25 cellular contexts compared by ENCODE assay signal in the genomic region with DNA sequence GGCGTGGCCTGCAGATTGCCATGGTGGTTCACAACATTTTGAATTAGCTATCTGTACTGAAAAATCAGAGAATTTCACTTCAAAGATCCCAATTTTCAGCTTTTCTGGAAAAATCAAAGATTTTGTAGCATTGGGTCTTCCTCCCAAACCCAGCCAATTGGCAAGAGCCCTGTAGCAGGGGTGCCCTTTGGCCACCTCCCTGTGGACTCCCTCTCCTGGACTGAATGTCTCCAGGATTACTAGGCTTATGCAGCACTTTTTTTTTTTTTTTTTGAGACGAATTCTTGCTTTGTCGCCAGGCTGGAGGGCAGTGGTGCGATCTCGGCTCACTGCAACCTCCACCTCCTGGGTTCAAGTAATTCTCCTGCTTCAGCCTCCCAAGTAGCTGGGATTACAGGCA. TPM values are rescaled to one million over a fixed set of nuclear protein-coding genes. Genes with fewer than 3 reads are reported as not detected.
DNase-seq lines count a peak whose midpoint lies in the region; ATAC-seq, FAIRE-seq and TF ChIP-seq lines count a peak whose summit lies in the region.
"Had no signal": no experiment of that assay in that cellular context is flagged by ENCODE, and none has a peak within 500 bp of the region (broad histone marks: within the 10 kb centered on the region; RNA-seq: fewer than 3 reads in every experiment).

No MANE protein-coding gene starts in this region.

- peaks cover 0 to 66% (median 36%) of the 10 kb centered on the region in 4 donors for H3K36me3 ChIP-seq in right lobe of liver
- peaks cover 21 to 61% of the 10 kb centered on the region in 2 experiments for H3K36me3 ChIP-seq in HepG2 (replicated peaks in 1 of 2; ENCODE audit: control insufficient read depth in 1 of 2, insufficient read depth in 2 of 2, low read length in 2 of 2)
- H3K36me3 ChIP-seq in adipocyte (ENCODE audit: control insufficient read depth, insufficient read depth, low read length, severe bottlenecking) = peaks cover 75% of the 10 kb centered on the region

- H2AFZ ChIP-seq in HepG2 (ENCODE audit: low read length) = no peak overlapping the region
- H2AFZ ChIP-seq: GM23338 had no signal

- H3K4me1 ChIP-seq in right lobe of liver (peaks cover 0 to 15% (median 5%) of the 10 kb centered on the region in 4 donors), HepG2 (ENCODE audit: insufficient read depth, low read length) (peaks cover 18% of the 10 kb centered on the region), adipocyte (ENCODE audit: control insufficient read depth, insufficient read depth, low read length) (peaks cover 40% of the 10 kb centered on the region)

- POLR2A ChIA-PET in HepG2 (lab: Yijun Ruan, JAX) = no interaction called here

- CTCF ChIA-PET in HepG2 (lab: Yijun Ruan, JAX; ENCODE audit: low intra/inter-chr PET ratio, low total read pairs) = no interaction called here

- WGBS in right lobe of liver (ENCODE audit: insufficient coverage, low coverage, low lambda C conversion rate, missing lambda C conversion rate) = 42% methylated on average over 3 of the region's 5 CpGs
- 85% methylated on average over 5 of the region's 5 CpGs for WGBS in HepG2 (ENCODE audit: low lambda C conversion rate)

- no peak overlapping the region for H3K4me2 ChIP-seq in HepG2 (ENCODE audit: low read depth, low read length)
- H3K4me2 ChIP-seq: A549, GM23338 had no signal

- H3K27ac ChIP-seq in right lobe of liver (peak overlapping the region in 1 of 3 donors; percentile 24), HepG2 (ENCODE audit: extremely low read length, insufficient read depth, low read length) (no peak overlapping the region)
- H3K27ac ChIP-seq: 22Rv1 had no signal

- H3K27me3 ChIP-seq in right lobe of liver (no peaks in the 10 kb centered on the region), HepG2 (ENCODE audit: control insufficient read depth in 1 of 2, insufficient read depth in 2 of 2, low read length in 2 of 2) (no peaks in the 10 kb centered on the region), adipocyte (replicated peaks; ENCODE audit: control insufficient read depth, insufficient read depth, low read length) (no peaks in the 10 kb centered on the region)

- intact Hi-C loops in right lobe of liver (cut with DNase I) (loop anchor here in 1 of 2 donors (10.0 kb wide), 1 partner anchor 83 kb away; no protein-coding TSS in a partner anchor), HepG2 (cut with micrococcal nuclease; ENCODE audit: unreplicated experiment) (no loop called here)

- no peak for TF ChIP-seq RAD21 in HepG2 (CRISPR knock-in tag; IDR thresholded peaks at IDR 0.05)

- no peak for TF ChIP-seq CTCF in right lobe of liver (IDR thresholded peaks at IDR 0.05)
- TF ChIP-seq CTCF in HepG2 (CRISPR knock-in tag; IDR thresholded peaks at IDR 0.05) = no peak

- BruUV-seq in HepG2 (replicated peaks; lab: Mats Ljungman, UMichigan) = no TSS peak

- H4K20me1 ChIP-seq in HepG2 (ENCODE audit: insufficient read depth, low read length) = no peaks in the 10 kb centered on the region

- H3K9ac ChIP-seq in HepG2 (ENCODE audit: insufficient read depth, low read depth, low read length) (no peak overlapping the region), adipocyte (ENCODE audit: low read length) (peak overlapping the region; percentile 34)

- ATAC-seq in right lobe of liver (peak in 3 of 4 donors; percentile 48 to 69 (median 53)), HepG2 (no peak), left lobe of liver (peak; percentile 72), HG03432 (IDR thresholded peaks at IDR 0.05; ENCODE audit: unreplicated experiment) (no peak)
- ATAC-seq: A549, GM23338 had no signal

- TF ChIP-seq POLR2A in right lobe of liver (IDR thresholded peaks at IDR 0.05) (no peak), HepG2 (IDR thresholded peaks at IDR 0.05; ENCODE audit: insufficient read depth in 1 of 2, low read depth in 2 of 2, low read length in 2 of 2) (no peak), H54 (IDR thresholded peaks at IDR 0.05; ENCODE audit: low read depth, low read length) (no peak)

- H3K9me3 ChIP-seq in right lobe of liver (no peaks in the 10 kb centered on the region), HepG2 (ENCODE audit: low read length) (no peaks in the 10 kb centered on the region), adipocyte (ENCODE audit: control insufficient read depth, low read length) (peaks cover 4% of the 10 kb centered on the region)
- H3K9me3 ChIP-seq: A549, HAP-1 had no signal

- no peak for DNase-seq in right lobe of liver
- DNase-seq in HepG2 (ENCODE audit: low spot score) = no peak
- no peak for DNase-seq in adipocyte (ENCODE audit: low read depth)
- DNase-seq in left lobe of liver (ENCODE audit: low spot score) = no peak
- DNase-seq in middle frontal gyrus (ENCODE audit: extremely low spot score, low spot score) = no peak
- DNase-seq in H54 (ENCODE audit: insufficient read length, low spot score) = no peak
- DNase-seq in 8988T = no peak
- DNase-seq: ACHN; C1 segment of cervical spinal cord; Calu3; CD4-positive, alpha-beta memory T cell; COR-L47; DMS53; DMS79 treated with DMSO at 0.1 percent for 48 hours; GF-D8 had no signal

- H3K4me3 ChIP-seq in right lobe of liver (no peak overlapping the region), HepG2 (replicated peaks in 1 of 3; ENCODE audit: insufficient read depth in 1 of 3, low read depth in 2 of 3, low read length in 3 of 3) (no peak overlapping the region), adipocyte (ENCODE audit: low read length) (no peak overlapping the region)
- H3K4me3 ChIP-seq: A549, GM23338, HAP-1 had no signal

- FAIRE-seq in HepG2 (lab: Jason Lieb, UNC) (no peak), H54 (lab: Jason Lieb, UNC) (no peak)
- FAIRE-seq: A549, GM12891, GM18507 had no signal

- TF ChIP-seq EP300 in HepG2 (IDR thresholded peaks at IDR 0.05; ENCODE audit: low read depth in 2 of 2, low read length in 2 of 2) (no peak), HepG2 (CRISPR knock-in tag; IDR thresholded peaks at IDR 0.05; ENCODE audit: borderline replicate concordance) (no peak)

- H3K79me2 ChIP-seq in HepG2 (ENCODE audit: insufficient read depth, low read length) = no peaks in the 10 kb centered on the region

- in situ Hi-C loops in HepG2 (cut with HindIII; ENCODE audit: extremely low pct_ligation_motif_present, low pct_unique_long_range_greater_than_20kb) = no loop called here

RNA-seq across cellular contexts. Expression of a gene that starts 9.7 kb away (rescaled TPM):
- total RNA-seq in right lobe of liver (10 to 100 TPM; 20.0 to 56.4 (median 28.4) TPM), HepG2 (2016; rRNA removed; fragmentation: Illumina TruSeq; extraction: Trizol) (61.1 and 73.9 TPM in 2 replicates), left lobe of liver (25.8 TPM)
- 14.7 and 17.8 TPM in 2 replicates for total RNA-seq in HepG2 (2016; cell fraction: cytosol; rRNA removed; fragmentation: Illumina TruSeq; extraction: Trizol; ENCODE audit: low read depth)
- total RNA-seq in HepG2 (2016; cell fraction: insoluble cytoplasmic fraction; rRNA removed; fragmentation: Illumina TruSeq; extraction: Trizol) = 63.0 and 75.8 TPM in 2 replicates
- 38.8 and 40.2 TPM in 2 replicates for total RNA-seq in HepG2 (2016; cell fraction: membrane; rRNA removed; fragmentation: Illumina TruSeq; extraction: Trizol)
- 22.0 and 27.1 TPM in 2 replicates for total RNA-seq in HepG2 (2016; cell fraction: nucleus; rRNA removed; fragmentation: Illumina TruSeq; extraction: Trizol)
- polyA plus RNA-seq in HepG2 (2011; rRNA removed) = 41.4 and 53.5 TPM in 2 replicates
- polyA plus RNA-seq in HepG2 (2011; cell fraction: cytosol; rRNA removed) = 57.2 and 69.0 TPM in 2 replicates
- 31.9 and 34.9 TPM in 2 replicates for polyA plus RNA-seq in HepG2 (2011; cell fraction: nucleus; rRNA removed)
- 23.2 and 36.0 TPM in 2 replicates for polyA plus RNA-seq in HepG2 (2012)
- 21.2 and 23.3 TPM in 2 replicates for polyA plus RNA-seq in HepG2 (2016; cell fraction: cytosol; fragmentation: Illumina TruSeq; extraction: Trizol; ENCODE audit: low read depth)
- polyA plus RNA-seq in HepG2 (2016; cell fraction: insoluble cytoplasmic fraction; fragmentation: Illumina TruSeq; extraction: Trizol; ENCODE audit: low read depth) = 65.4 and 77.3 TPM in 2 replicates
- 29.7 and 32.9 TPM in 2 replicates for polyA plus RNA-seq in HepG2 (2016; cell fraction: membrane; fragmentation: Illumina TruSeq; extraction: Trizol; ENCODE audit: low read depth)
- polyA plus RNA-seq in HepG2 (2016; cell fraction: nucleus; fragmentation: Illumina TruSeq; extraction: Trizol; ENCODE audit: insufficient read depth, low read depth) = 33.3 and 37.2 TPM in 2 replicates
- 23.4 and 46.9 TPM in 2 replicates for polyA minus RNA-seq in HepG2 (2011; rRNA and poly(A)+ RNA removed; ENCODE audit: low replicate concordance)
- polyA minus RNA-seq in HepG2 (2011; cell fraction: cytosol; rRNA and poly(A)+ RNA removed) = 18.2 and 20.5 TPM in 2 replicates
- polyA minus RNA-seq in HepG2 (2011; cell fraction: nucleus; rRNA and poly(A)+ RNA removed) = 13.0 and 21.1 TPM in 2 replicates

RNA-seq across cellular contexts. Expression of a gene that starts 20.1 kb away (rescaled TPM):
- total RNA-seq in right lobe of liver = 1 to 10 TPM; 1.0 to 6.2 (median 2.4) TPM
- 0.07 and 0.42 TPM in 2 replicates for total RNA-seq in HepG2 (2016; rRNA removed; fragmentation: Illumina TruSeq; extraction: Trizol)
- total RNA-seq in HepG2 (2016; cell fraction: cytosol; rRNA removed; fragmentation: Illumina TruSeq; extraction: Trizol; ENCODE audit: low read depth) = 0.51 and 0.97 TPM in 2 replicates
- 0.42 and 0.54 TPM in 2 replicates for total RNA-seq in HepG2 (2016; cell fraction: insoluble cytoplasmic fraction; rRNA removed; fragmentation: Illumina TruSeq; extraction: Trizol)
- total RNA-seq in HepG2 (2016; cell fraction: membrane; rRNA removed; fragmentation: Illumina TruSeq; extraction: Trizol) = 0.53 and 0.72 TPM in 2 replicates
- total RNA-seq in HepG2 (2016; cell fraction: nucleus; rRNA removed; fragmentation: Illumina TruSeq; extraction: Trizol) = 0.75 and 1.1 TPM in 2 replicates
- polyA plus RNA-seq in HepG2 (2011; rRNA removed) = 0.30 and 0.47 TPM in 2 replicates
- 0.11 and 0.17 TPM in 2 replicates for polyA plus RNA-seq in HepG2 (2011; cell fraction: cytosol; rRNA removed)
- polyA plus RNA-seq in HepG2 (2011; cell fraction: nucleus; rRNA removed) = 0.72 and 1.5 TPM in 2 replicates
- polyA plus RNA-seq in HepG2 (2012) = 0.35 and 0.41 TPM in 2 replicates
- 0.07 and 0.12 TPM in 2 replicates for polyA plus RNA-seq in HepG2 (2016; cell fraction: cytosol; fragmentation: Illumina TruSeq; extraction: Trizol; ENCODE audit: low read depth)
- polyA plus RNA-seq in HepG2 (2016; cell fraction: insoluble cytoplasmic fraction; fragmentation: Illumina TruSeq; extraction: Trizol; ENCODE audit: low read depth) = 0.17 and 0.42 TPM in 2 replicates
- polyA plus RNA-seq in HepG2 (2016; cell fraction: membrane; fragmentation: Illumina TruSeq; extraction: Trizol; ENCODE audit: low read depth) = 0.06 TPM in 1 of 2 replicates, not detected in the other
- polyA plus RNA-seq in HepG2 (2016; cell fraction: nucleus; fragmentation: Illumina TruSeq; extraction: Trizol; ENCODE audit: insufficient read depth, low read depth) = 1.00 and 1.2 TPM in 2 replicates
- 0.58 and 2.4 TPM in 2 replicates for polyA minus RNA-seq in HepG2 (2011; rRNA and poly(A)+ RNA removed; ENCODE audit: low replicate concordance)
- polyA minus RNA-seq in HepG2 (2011; cell fraction: cytosol; rRNA and poly(A)+ RNA removed) = not detected in 2 replicates
- polyA minus RNA-seq in HepG2 (2011; cell fraction: nucleus; rRNA and poly(A)+ RNA removed) = 2.2 and 3.7 TPM in 2 replicates
- total RNA-seq in left lobe of liver = 2.2 TPM

RNA-seq across cellular contexts. Expression of a gene that starts 39.6 kb away (rescaled TPM):
- total RNA-seq in right lobe of liver (1,000 to 10,000 TPM in 4 of 6 experiments, 100 to 1,000 TPM in 2; 649 to 1,803 (median 1,080) TPM), HepG2 (2016; rRNA removed; fragmentation: Illumina TruSeq; extraction: Trizol) (120 and 138 TPM in 2 replicates), left lobe of liver (1,410 TPM)
- 101 and 114 TPM in 2 replicates for total RNA-seq in HepG2 (2016; cell fraction: cytosol; rRNA removed; fragmentation: Illumina TruSeq; extraction: Trizol; ENCODE audit: low read depth)
- total RNA-seq in HepG2 (2016; cell fraction: insoluble cytoplasmic fraction; rRNA removed; fragmentation: Illumina TruSeq; extraction: Trizol) = 120 and 121 TPM in 2 replicates
- total RNA-seq in HepG2 (2016; cell fraction: membrane; rRNA removed; fragmentation: Illumina TruSeq; extraction: Trizol) = 212 and 224 TPM in 2 replicates
- total RNA-seq in HepG2 (2016; cell fraction: nucleus; rRNA removed; fragmentation: Illumina TruSeq; extraction: Trizol) = 62.9 and 70.7 TPM in 2 replicates
- 195 and 197 TPM in 2 replicates for polyA plus RNA-seq in HepG2 (2011; rRNA removed)
- 257 and 265 TPM in 2 replicates for polyA plus RNA-seq in HepG2 (2011; cell fraction: cytosol; rRNA removed)
- polyA plus RNA-seq in HepG2 (2011; cell fraction: nucleus; rRNA removed) = 119 and 130 TPM in 2 replicates
- polyA plus RNA-seq in HepG2 (2012) = 157 and 186 TPM in 2 replicates
- polyA plus RNA-seq in HepG2 (2016; cell fraction: cytosol; fragmentation: Illumina TruSeq; extraction: Trizol; ENCODE audit: low read depth) = 191 and 212 TPM in 2 replicates
- 130 and 165 TPM in 2 replicates for polyA plus RNA-seq in HepG2 (2016; cell fraction: insoluble cytoplasmic fraction; fragmentation: Illumina TruSeq; extraction: Trizol; ENCODE audit: low read depth)
- 312 and 339 TPM in 2 replicates for polyA plus RNA-seq in HepG2 (2016; cell fraction: membrane; fragmentation: Illumina TruSeq; extraction: Trizol; ENCODE audit: low read depth)
- polyA plus RNA-seq in HepG2 (2016; cell fraction: nucleus; fragmentation: Illumina TruSeq; extraction: Trizol; ENCODE audit: insufficient read depth, low read depth) = 122 and 126 TPM in 2 replicates
- polyA minus RNA-seq in HepG2 (2011; rRNA and poly(A)+ RNA removed; ENCODE audit: low replicate concordance) = 5.0 and 114 TPM in 2 replicates
- polyA minus RNA-seq in HepG2 (2011; cell fraction: cytosol; rRNA and poly(A)+ RNA removed) = 74.4 and 100 TPM in 2 replicates
- 56.0 and 68.5 TPM in 2 replicates for polyA minus RNA-seq in HepG2 (2011; cell fraction: nucleus; rRNA and poly(A)+ RNA removed)
- total RNA-seq: Calu3; CD4-positive, alpha-beta memory T cell; Daoy; GM23338; H4 had no signal
- polyA plus RNA-seq: BJ; CD4-positive, alpha-beta memory T cell; GM23338 had no signal

Comparison
In these comparisons a context has a peak if more than half of its experiments do, and no peak if none do; other contexts are left out.
1. ATAC-seq: peak in right lobe of liver (3 of 4) and left lobe of liver (single experiment); none in HepG2 (single experiment) and HG03432 (single experiment).